1 cellular context compared by ENCODE assay signal in the genomic region with DNA sequence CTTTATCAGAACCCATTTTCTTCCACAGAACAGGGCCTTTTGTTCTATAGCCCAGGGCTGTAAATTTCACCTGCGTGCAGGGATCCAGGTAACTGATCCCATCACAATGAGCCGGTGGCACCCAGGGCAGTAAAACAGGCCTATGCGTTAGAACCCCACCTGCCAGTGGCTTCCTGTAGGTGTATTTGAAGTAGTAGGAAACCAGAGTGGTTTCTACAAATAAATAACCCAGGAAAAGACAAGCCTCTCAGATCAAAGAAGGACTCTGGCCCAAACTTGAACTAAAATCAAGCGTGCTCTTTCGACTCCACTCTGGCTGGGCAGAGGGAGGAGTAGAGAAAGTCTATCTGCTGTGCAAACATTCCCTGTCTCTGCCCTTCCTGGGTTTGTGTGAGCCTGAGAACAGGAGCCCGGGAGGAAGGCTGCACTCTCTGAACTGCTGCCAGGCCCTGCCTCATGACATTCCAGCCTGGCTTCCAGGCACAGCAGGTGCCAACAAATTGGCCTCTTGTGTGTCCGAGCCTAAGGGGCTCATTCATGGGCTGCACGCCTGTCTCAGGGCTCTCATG.
TF ChIP-seq lines count a peak whose summit lies in the region.

No MANE protein-coding gene starts in this region.

TF ChIP-seq in HepG2, 621 proteins besides CTCF, POLR2A, EP300 and RAD21 (continued from another document and continues in another):
- TF ChIP-seq, protein P1, sequence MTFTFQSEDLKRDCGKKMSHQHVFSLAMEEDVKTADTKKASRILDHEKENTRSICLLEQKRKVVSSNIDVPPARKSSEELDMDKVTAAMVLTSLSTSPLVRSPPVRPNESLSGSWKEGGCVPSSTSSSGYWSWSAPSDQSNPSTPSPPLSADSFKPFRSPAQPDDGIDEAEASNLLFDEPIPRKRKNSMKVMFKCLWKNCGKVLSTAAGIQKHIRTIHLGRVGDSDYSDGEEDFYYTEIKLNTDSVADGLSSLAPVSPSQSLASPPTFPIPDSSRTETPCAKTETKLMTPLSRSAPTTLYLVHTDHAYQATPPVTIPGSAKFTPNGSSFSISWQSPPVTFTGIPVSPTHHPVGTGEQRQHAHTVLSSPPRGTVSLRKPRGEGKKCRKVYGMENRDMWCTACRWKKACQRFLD (CRISPR knock-in tag; IDR thresholded peaks at IDR 0.05; ENCODE audit: borderline replicate concordance) = no peak
- TF ChIP-seq ZBTB3 (CRISPR knock-in tag; IDR thresholded peaks at IDR 0.05; ENCODE audit: borderline replicate concordance, low read depth) = 0 out of 2 replicates have a peak, but pooled peaks have one; percentile 41
- peak; percentile 61; the same call in 1 of the 2 replicates for TF ChIP-seq TFDP1 (CRISPR knock-in tag; IDR thresholded peaks at IDR 0.05; ENCODE audit: borderline replicate concordance)
- TF ChIP-seq, protein P2, sequence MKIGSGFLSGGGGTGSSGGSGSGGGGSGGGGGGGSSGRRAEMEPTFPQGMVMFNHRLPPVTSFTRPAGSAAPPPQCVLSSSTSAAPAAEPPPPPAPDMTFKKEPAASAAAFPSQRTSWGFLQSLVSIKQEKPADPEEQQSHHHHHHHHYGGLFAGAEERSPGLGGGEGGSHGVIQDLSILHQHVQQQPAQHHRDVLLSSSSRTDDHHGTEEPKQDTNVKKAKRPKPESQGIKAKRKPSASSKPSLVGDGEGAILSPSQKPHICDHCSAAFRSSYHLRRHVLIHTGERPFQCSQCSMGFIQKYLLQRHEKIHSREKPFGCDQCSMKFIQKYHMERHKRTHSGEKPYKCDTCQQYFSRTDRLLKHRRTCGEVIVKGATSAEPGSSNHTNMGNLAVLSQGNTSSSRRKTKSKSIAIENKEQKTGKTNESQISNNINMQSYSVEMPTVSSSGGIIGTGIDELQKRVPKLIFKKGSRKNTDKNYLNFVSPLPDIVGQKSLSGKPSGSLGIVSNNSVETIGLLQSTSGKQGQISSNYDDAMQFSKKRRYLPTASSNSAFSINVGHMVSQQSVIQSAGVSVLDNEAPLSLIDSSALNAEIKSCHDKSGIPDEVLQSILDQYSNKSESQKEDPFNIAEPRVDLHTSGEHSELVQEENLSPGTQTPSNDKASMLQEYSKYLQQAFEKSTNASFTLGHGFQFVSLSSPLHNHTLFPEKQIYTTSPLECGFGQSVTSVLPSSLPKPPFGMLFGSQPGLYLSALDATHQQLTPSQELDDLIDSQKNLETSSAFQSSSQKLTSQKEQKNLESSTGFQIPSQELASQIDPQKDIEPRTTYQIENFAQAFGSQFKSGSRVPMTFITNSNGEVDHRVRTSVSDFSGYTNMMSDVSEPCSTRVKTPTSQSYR (CRISPR knock-in tag; IDR thresholded peaks at IDR 0.05; ENCODE audit: borderline replicate concordance) = peak; percentile 29; the same call in 1 of the 2 replicates
- peak; percentile 40; the same call in 1 of the 2 replicates for TF ChIP-seq CHD4 (IDR thresholded peaks at IDR 0.05; ENCODE audit: borderline replicate concordance, low read length)
- peak; percentile 68 for TF ChIP-seq ERF (CRISPR knock-in tag; IDR thresholded peaks at IDR 0.05)
- no peak for TF ChIP-seq RBM22 (optimal IDR thresholded peaks at IDR 0.05; ENCODE audit: low read length)
- TF ChIP-seq BRCA1 (CRISPR knock-in tag; IDR thresholded peaks at IDR 0.05) = no peak
- TF ChIP-seq, protein P3, sequence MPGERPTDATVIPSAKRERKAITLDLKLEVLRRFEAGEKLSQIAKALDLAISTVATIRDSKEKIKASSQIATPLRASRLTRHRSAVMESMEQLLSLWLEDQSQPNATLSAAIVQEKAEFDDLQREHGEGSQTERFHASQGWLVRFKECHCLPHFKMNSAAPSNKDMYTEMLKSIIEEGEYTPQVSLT (CRISPR knock-in tag; IDR thresholded peaks at IDR 0.05; ENCODE audit: borderline replicate concordance, low read depth) = no peak
- TF ChIP-seq CHD2 (IDR thresholded peaks at IDR 0.05; ENCODE audit: low read depth, low read length) = no peak
- TF ChIP-seq, protein P4, sequence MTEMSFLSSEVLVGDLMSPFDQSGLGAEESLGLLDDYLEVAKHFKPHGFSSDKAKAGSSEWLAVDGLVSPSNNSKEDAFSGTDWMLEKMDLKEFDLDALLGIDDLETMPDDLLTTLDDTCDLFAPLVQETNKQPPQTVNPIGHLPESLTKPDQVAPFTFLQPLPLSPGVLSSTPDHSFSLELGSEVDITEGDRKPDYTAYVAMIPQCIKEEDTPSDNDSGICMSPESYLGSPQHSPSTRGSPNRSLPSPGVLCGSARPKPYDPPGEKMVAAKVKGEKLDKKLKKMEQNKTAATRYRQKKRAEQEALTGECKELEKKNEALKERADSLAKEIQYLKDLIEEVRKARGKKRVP (CRISPR knock-in tag; IDR thresholded peaks at IDR 0.05) = no peak
- no peak for TF ChIP-seq ZNF782 (CRISPR knock-in tag; IDR thresholded peaks at IDR 0.05; ENCODE audit: borderline replicate concordance)
- TF ChIP-seq, protein P5, sequence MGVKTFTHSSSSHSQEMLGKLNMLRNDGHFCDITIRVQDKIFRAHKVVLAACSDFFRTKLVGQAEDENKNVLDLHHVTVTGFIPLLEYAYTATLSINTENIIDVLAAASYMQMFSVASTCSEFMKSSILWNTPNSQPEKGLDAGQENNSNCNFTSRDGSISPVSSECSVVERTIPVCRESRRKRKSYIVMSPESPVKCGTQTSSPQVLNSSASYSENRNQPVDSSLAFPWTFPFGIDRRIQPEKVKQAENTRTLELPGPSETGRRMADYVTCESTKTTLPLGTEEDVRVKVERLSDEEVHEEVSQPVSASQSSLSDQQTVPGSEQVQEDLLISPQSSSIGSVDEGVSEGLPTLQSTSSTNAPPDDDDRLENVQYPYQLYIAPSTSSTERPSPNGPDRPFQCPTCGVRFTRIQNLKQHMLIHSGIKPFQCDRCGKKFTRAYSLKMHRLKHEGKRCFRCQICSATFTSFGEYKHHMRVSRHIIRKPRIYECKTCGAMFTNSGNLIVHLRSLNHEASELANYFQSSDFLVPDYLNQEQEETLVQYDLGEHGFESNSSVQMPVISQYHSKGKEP (CRISPR knock-in tag; IDR thresholded peaks at IDR 0.05) = no peak
- no peak for TF ChIP-seq RNF2 (conservative IDR thresholded peaks at IDR 0.05; ENCODE audit: low read depth)
- TF ChIP-seq ZNF343 (CRISPR knock-in tag; IDR thresholded peaks at IDR 0.05) = peak; percentile 79; the same call in 1 of the 2 replicates
- TF ChIP-seq ATRX (CRISPR knock-in tag; IDR thresholded peaks at IDR 0.05; ENCODE audit: borderline replicate concordance) = no peak
- peak; percentile 77 for TF ChIP-seq FOXA3 (CRISPR knock-in tag; IDR thresholded peaks at IDR 0.05)
- TF ChIP-seq ZKSCAN1 (IDR thresholded peaks at IDR 0.05; ENCODE audit: low read length) = no peak
- TF ChIP-seq ZNF614 (CRISPR knock-in tag; IDR thresholded peaks at IDR 0.05; ENCODE audit: borderline replicate concordance) = peak; percentile 31; the same call in 1 of the 2 replicates
- peak; percentile 55; the same call in 1 of the 2 replicates for TF ChIP-seq ZNF709 (CRISPR knock-in tag; IDR thresholded peaks at IDR 0.05)
- no peak for TF ChIP-seq ZNF382 (CRISPR knock-in tag; IDR thresholded peaks at IDR 0.05; ENCODE audit: borderline replicate concordance)
- no peak for TF ChIP-seq KDM5B (CRISPR knock-in tag; IDR thresholded peaks at IDR 0.05; ENCODE audit: borderline replicate concordance)
- TF ChIP-seq ETV5 (CRISPR knock-in tag; IDR thresholded peaks at IDR 0.05; ENCODE audit: borderline replicate concordance) = peak; percentile 87; the same call in 1 of the 2 replicates
- TF ChIP-seq NR2F6 (IDR thresholded peaks at IDR 0.05) = peak; percentile 61
- peak; percentile 80 for TF ChIP-seq NR2F6 (CRISPR knock-in tag; IDR thresholded peaks at IDR 0.05)
- TF ChIP-seq ZNF784 (CRISPR knock-in tag; IDR thresholded peaks at IDR 0.05; ENCODE audit: borderline replicate concordance) = no peak
- TF ChIP-seq HIC2 (CRISPR knock-in tag; IDR thresholded peaks at IDR 0.05; ENCODE audit: low read depth) = peak; percentile 79; the same call in 1 of the 2 replicates
- peak; percentile 75 for TF ChIP-seq IKZF5 (CRISPR knock-in tag; IDR thresholded peaks at IDR 0.05)
- peak; percentile 75 for TF ChIP-seq HDAC1 (CRISPR knock-in tag; IDR thresholded peaks at IDR 0.05)
- peak; percentile 98 for TF ChIP-seq ZEB1 (IDR thresholded peaks at IDR 0.05; ENCODE audit: insufficient replicate concordance, low read depth)
- TF ChIP-seq, protein P6, sequence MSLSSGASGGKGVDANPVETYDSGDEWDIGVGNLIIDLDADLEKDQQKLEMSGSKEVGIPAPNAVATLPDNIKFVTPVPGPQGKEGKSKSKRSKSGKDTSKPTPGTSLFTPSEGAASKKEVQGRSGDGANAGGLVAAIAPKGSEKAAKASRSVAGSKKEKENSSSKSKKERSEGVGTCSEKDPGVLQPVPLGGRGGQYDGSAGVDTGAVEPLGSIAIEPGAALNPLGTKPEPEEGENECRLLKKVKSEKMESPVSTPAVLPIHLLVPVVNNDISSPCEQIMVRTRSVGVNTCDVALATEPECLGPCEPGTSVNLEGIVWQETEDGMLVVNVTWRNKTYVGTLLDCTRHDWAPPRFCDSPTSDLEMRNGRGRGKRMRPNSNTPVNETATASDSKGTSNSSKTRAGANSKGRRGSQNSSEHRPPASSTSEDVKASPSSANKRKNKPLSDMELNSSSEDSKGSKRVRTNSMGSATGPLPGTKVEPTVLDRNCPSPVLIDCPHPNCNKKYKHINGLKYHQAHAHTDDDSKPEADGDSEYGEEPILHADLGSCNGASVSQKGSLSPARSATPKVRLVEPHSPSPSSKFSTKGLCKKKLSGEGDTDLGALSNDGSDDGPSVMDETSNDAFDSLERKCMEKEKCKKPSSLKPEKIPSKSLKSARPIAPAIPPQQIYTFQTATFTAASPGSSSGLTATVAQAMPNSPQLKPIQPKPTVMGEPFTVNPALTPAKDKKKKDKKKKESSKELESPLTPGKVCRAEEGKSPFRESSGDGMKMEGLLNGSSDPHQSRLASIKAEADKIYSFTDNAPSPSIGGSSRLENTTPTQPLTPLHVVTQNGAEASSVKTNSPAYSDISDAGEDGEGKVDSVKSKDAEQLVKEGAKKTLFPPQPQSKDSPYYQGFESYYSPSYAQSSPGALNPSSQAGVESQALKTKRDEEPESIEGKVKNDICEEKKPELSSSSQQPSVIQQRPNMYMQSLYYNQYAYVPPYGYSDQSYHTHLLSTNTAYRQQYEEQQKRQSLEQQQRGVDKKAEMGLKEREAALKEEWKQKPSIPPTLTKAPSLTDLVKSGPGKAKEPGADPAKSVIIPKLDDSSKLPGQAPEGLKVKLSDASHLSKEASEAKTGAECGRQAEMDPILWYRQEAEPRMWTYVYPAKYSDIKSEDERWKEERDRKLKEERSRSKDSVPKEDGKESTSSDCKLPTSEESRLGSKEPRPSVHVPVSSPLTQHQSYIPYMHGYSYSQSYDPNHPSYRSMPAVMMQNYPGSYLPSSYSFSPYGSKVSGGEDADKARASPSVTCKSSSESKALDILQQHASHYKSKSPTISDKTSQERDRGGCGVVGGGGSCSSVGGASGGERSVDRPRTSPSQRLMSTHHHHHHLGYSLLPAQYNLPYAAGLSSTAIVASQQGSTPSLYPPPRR (CRISPR knock-in tag; IDR thresholded peaks at IDR 0.05; ENCODE audit: borderline replicate concordance) = peak; percentile 86; the same call in 1 of the 2 replicates
- TF ChIP-seq ZBTB46 (CRISPR knock-in tag; IDR thresholded peaks at IDR 0.05; ENCODE audit: borderline replicate concordance) = no peak
- TF ChIP-seq ZFX (CRISPR knock-in tag; IDR thresholded peaks at IDR 0.05; ENCODE audit: low read depth) = peak; percentile 69
- peak; percentile 57 for TF ChIP-seq ELF1 (CRISPR knock-in tag; IDR thresholded peaks at IDR 0.05)
- no peak for TF ChIP-seq ZNF496 (CRISPR knock-in tag; IDR thresholded peaks at IDR 0.05; ENCODE audit: insufficient replicate concordance)
- no peak for TF ChIP-seq CREB1 (IDR thresholded peaks at IDR 0.05)
- peak; percentile 70 for TF ChIP-seq CREB1 (CRISPR knock-in tag; IDR thresholded peaks at IDR 0.05)
- no peak for TF ChIP-seq ZFP37 (CRISPR knock-in tag; IDR thresholded peaks at IDR 0.05; ENCODE audit: borderline replicate concordance)
- peak; percentile 94 for TF ChIP-seq PHF21A (CRISPR knock-in tag; IDR thresholded peaks at IDR 0.05)
